In the genomic region with DNA sequence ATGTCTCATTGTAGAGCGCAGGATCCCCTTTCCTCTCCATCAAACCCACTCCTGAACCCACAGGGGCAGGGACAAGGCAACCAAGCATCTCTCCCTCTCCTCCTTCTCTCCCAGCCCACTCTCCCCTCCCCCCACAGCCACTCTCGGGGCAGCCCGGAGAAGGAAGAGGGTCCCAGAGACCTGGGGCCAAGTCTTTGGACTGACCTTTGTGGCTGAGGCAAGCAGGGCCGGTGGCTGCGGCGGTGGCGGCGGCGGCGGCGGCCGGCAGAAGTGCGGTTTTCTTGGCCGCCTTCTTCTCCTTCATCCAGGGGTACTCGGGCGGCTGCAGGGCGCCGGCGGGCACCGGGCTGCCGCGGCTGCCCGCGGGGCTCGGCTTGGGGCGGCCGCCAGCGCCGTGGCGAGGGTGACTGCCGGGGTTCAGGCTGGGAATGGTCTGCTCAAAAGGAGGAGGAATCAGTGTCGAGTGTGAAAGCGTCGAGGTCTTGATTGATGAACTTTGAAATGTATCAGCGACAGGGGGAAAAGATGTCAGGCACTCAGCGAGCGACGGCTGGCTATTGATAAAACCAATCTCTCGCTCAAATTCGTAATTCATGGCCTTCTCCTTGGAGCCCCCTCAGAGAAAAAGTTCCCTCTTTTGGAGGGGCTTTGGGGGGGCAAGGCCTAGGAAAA, we compare ENCODE assay signal across 11 cellular contexts. TPM values are rescaled to one million over a fixed set of nuclear protein-coding genes. Genes with fewer than 3 reads are reported as not detected.
DNase-seq lines count a peak whose midpoint lies in the region; ATAC-seq, FAIRE-seq and TF ChIP-seq lines count a peak whose summit lies in the region.
"Had no signal": no experiment of that assay in that cellular context is flagged by ENCODE, and none has a peak within 500 bp of the region (broad histone marks: within the 10 kb centered on the region; RNA-seq: fewer than 3 reads in every experiment).

No MANE protein-coding gene starts in this region.

- no peaks in the 10 kb centered on the region for H4K20me1 ChIP-seq in keratinocyte (ENCODE audit: control insufficient read depth, extremely low read depth, insufficient read depth, low read length)

- H2AFZ ChIP-seq in keratinocyte (ENCODE audit: control insufficient read depth, low read length), result peak overlapping the region; percentile 20

- H3K36me3 ChIP-seq in body of pancreas (replicated peaks in 1 of 2; ENCODE audit: insufficient read depth in 1 of 2, low read depth in 2 of 2), result no peaks in the 10 kb centered on the region
- peaks cover 0 to 17% of the 10 kb centered on the region in 2 experiments for H3K36me3 ChIP-seq in keratinocyte (ENCODE audit: control insufficient read depth in 2 of 2, extremely low read depth in 1 of 2, insufficient read depth in 2 of 2, low read length in 2 of 2)
- H3K36me3 ChIP-seq in spleen, result peaks cover 0 to 29% (median 0%) of the 10 kb centered on the region in 6 donors

- dilution Hi-C loops in keratinocyte (cut with MboI; ENCODE audit: extremely low pct_ligation_motif_present, low sequenced_read_pairs), result no loop called here

- H3K4me3 ChIP-seq in body of pancreas (no peak overlapping the region), keratinocyte (ENCODE audit: control insufficient read depth in 2 of 3, extremely low read depth in 1 of 3, insufficient read depth in 2 of 3, low read depth in 1 of 3, low read length in 3 of 3) (peak overlapping the region; percentile 25 to 79 (median 75)), spleen (peak overlapping the region in 7 of 8 donors; percentile 20 to 65 (median 29))

- intact Hi-C loops in body of pancreas (cut with DNase I) (no loop called here), spleen (cut with DNase I; ENCODE audit: low total_unique reads) (no loop called here)

- H3K27ac ChIP-seq in body of pancreas, result peak overlapping the region in 3 of 4 donors; percentile 2 to 45 (median 23)
- H3K27ac ChIP-seq in keratinocyte (ENCODE audit: control insufficient read depth, insufficient read depth, low read length), result peak overlapping the region; percentile 79
- peak overlapping the region; percentile 7 to 93 (median 78) for H3K27ac ChIP-seq in spleen

- H3K27me3 ChIP-seq in body of pancreas, result peaks cover 9 to 71% of the 10 kb centered on the region in 2 donors
- H3K27me3 ChIP-seq in keratinocyte (ENCODE audit: control insufficient read depth, extremely low read depth, insufficient read depth, low read length), result no peaks in the 10 kb centered on the region
- H3K27me3 ChIP-seq in spleen (replicated peaks in 1 of 7), result peaks cover 0 to 93% (median 19%) of the 10 kb centered on the region in 7 donors

- peak; percentile 1 for DNase-seq in MV-4-11 (lab: John Stamatoyannopoulos, UW)
- DNase-seq in body of pancreas, result no peak
- DNase-seq in keratinocyte (ENCODE audit: low read depth, low spot score), result no peak
- no peak for DNase-seq in spleen
- DNase-seq in activated effector memory CD4-positive, alpha-beta T cell treated with anti-CD3 and anti-CD28 coated beads, Interleukin-2, amount 50 U/mL, for 16 hours, result no peak
- no peak for DNase-seq in NCI-H226
- no peak for DNase-seq in activated CD8-positive, alpha-beta memory T cell treated with anti-CD3 and anti-CD28 coated beads for 24 hours
- no peak for DNase-seq in DMS53 (lab: John Stamatoyannopoulos, UW)
- DNase-seq: activated gamma-delta T cell, NCI-H510A treated with DMSO at 0.1 percent for 48 hours had no signal

- TF ChIP-seq POLR2A in body of pancreas (IDR thresholded peaks at IDR 0.05) (no peak), spleen (IDR thresholded peaks at IDR 0.05) (no peak)

- H3K4me2 ChIP-seq in keratinocyte (ENCODE audit: control insufficient read depth, extremely low read depth, insufficient read depth, low read depth, low read length), result peak overlapping the region; percentile 97

- no peak for TF ChIP-seq CTCF in body of pancreas (IDR thresholded peaks at IDR 0.05)
- no peak for TF ChIP-seq CTCF in keratinocyte (optimal IDR thresholded peaks at IDR 0.05 in 1 of 3, IDR thresholded peaks at IDR 0.05 in 1 of 3, conservative IDR thresholded peaks at IDR 0.05 in 1 of 3; ENCODE audit: extremely low read depth in 1 of 3, insufficient read depth in 2 of 3, low read length in 3 of 3)
- no peak for TF ChIP-seq CTCF in spleen (IDR thresholded peaks at IDR 0.05 in 8 of 11, conservative IDR thresholded peaks at IDR 0.05 in 3 of 11)

- H3K79me2 ChIP-seq in keratinocyte (ENCODE audit: control insufficient read depth, insufficient read depth, low read length), result peaks cover 57% of the 10 kb centered on the region

- H3K9me1 ChIP-seq in keratinocyte (ENCODE audit: control insufficient read depth, extremely low read depth, insufficient read depth, low read length), result no peaks in the 10 kb centered on the region

- no peak for ATAC-seq in body of pancreas

- FAIRE-seq in keratinocyte (lab: Jason Lieb, UNC), result no peak
- FAIRE-seq: HTR-8/SVneo had no signal

- WGBS in body of pancreas, 2 donors, result 4 to 11% methylated on average over 12 to 38 of the region's 40 CpGs
- WGBS in spleen, 5 donors, result 5 to 27% (median 16%) methylated on average over 25 to 40 of the region's 40 CpGs

- no peaks in the 10 kb centered on the region for H3K9me3 ChIP-seq in body of pancreas
- H3K9me3 ChIP-seq in keratinocyte (ENCODE audit: control insufficient read depth, low read depth, low read length), result no peaks in the 10 kb centered on the region
- no peaks in the 10 kb centered on the region for H3K9me3 ChIP-seq in spleen

- H3K9ac ChIP-seq in keratinocyte (ENCODE audit: control insufficient read depth, extremely low read depth, insufficient read depth, low read length), result peak overlapping the region; percentile 81

- H3K4me1 ChIP-seq in body of pancreas (peaks cover 22% of the 10 kb centered on the region), keratinocyte (ENCODE audit: control insufficient read depth, extremely low read depth, insufficient read depth, low read length) (peaks cover 49% of the 10 kb centered on the region), spleen (peaks cover 19 to 99% (median 58%) of the 10 kb centered on the region in 6 donors)

RNA-seq across cellular contexts. Expression of a gene that starts 0.4 kb away (rescaled TPM):
- under 1 TPM in 1 of 2 donors, not detected in 1; 0.66 TPM for total RNA-seq in body of pancreas
- polyA plus RNA-seq in keratinocyte, result 0.22 to 1.1 TPM (median 0.71 TPM) in 3 replicates
- polyA plus RNA-seq in keratinocyte (2011; ENCODE audit: low read depth), result 0.24 TPM
- polyA plus RNA-seq in keratinocyte (2011; cell fraction: cytosol; rRNA removed), result 0.25 and 0.47 TPM in 2 replicates
- polyA plus RNA-seq in keratinocyte (2011; cell fraction: nucleus; rRNA removed), result 1.1 and 1.2 TPM in 2 replicates
- 0.14 and 0.80 TPM in 2 replicates for polyA plus RNA-seq in keratinocyte (2012; ENCODE audit: low replicate concordance)
- 0.23 to 0.35 TPM in 2 of 3 replicates, not detected in the other for polyA minus RNA-seq in keratinocyte
- not detected for polyA minus RNA-seq in keratinocyte (2011; cell fraction: cytosol; rRNA and poly(A)+ RNA removed)
- polyA minus RNA-seq in keratinocyte (2011; cell fraction: nucleus; rRNA and poly(A)+ RNA removed), result 0.54 TPM in 1 of 2 replicates, not detected in the other
- total RNA-seq in spleen, result 1 to 10 TPM in 4 of 7 donors, under 1 TPM in 3; 0.70 to 2.8 (median 1.3) TPM
- under 1 TPM; 0.41 to 0.83 (median 0.55) TPM for polyA plus RNA-seq in spleen

RNA-seq across cellular contexts. Expression of a gene that starts 6.2 kb away (rescaled TPM):
- total RNA-seq in body of pancreas, result not detected
- 5.2 to 12.5 TPM (median 11.9 TPM) in 3 replicates for polyA plus RNA-seq in keratinocyte
- polyA plus RNA-seq in keratinocyte (2011; ENCODE audit: low read depth), result 1.3 TPM
- polyA plus RNA-seq in keratinocyte (2011; cell fraction: cytosol; rRNA removed), result 11.8 and 14.4 TPM in 2 replicates
- polyA plus RNA-seq in keratinocyte (2011; cell fraction: nucleus; rRNA removed), result 7.9 and 8.1 TPM in 2 replicates
- 4.2 and 10.2 TPM in 2 replicates for polyA plus RNA-seq in keratinocyte (2012; ENCODE audit: low replicate concordance)
- 3.6 to 10.2 TPM (median 7.7 TPM) in 3 replicates for polyA minus RNA-seq in keratinocyte
- 4.4 TPM for polyA minus RNA-seq in keratinocyte (2011; cell fraction: cytosol; rRNA and poly(A)+ RNA removed)
- polyA minus RNA-seq in keratinocyte (2011; cell fraction: nucleus; rRNA and poly(A)+ RNA removed), result 2.6 and 5.5 TPM in 2 replicates
- total RNA-seq in spleen, result 1 to 10 TPM; 1.1 to 4.1 (median 1.7) TPM
- polyA plus RNA-seq in spleen, result 1 to 10 TPM in 1 of 3 donors, under 1 TPM in 2; 0.33 to 1.3 (median 0.82) TPM

RNA-seq across cellular contexts. Expression of a gene that starts 28.5 kb away (rescaled TPM):
- 1 to 10 TPM in 1 of 2 donors, under 1 TPM in 1; 0.78 to 1.6 TPM for total RNA-seq in body of pancreas
- polyA plus RNA-seq in keratinocyte, result 0.40 to 1.8 TPM (median 1.5 TPM) in 3 replicates
- 0.55 TPM for polyA plus RNA-seq in keratinocyte (2011; ENCODE audit: low read depth)
- polyA plus RNA-seq in keratinocyte (2011; cell fraction: cytosol; rRNA removed), result 1.3 and 1.5 TPM in 2 replicates
- polyA plus RNA-seq in keratinocyte (2011; cell fraction: nucleus; rRNA removed), result 2.1 and 2.6 TPM in 2 replicates
- polyA plus RNA-seq in keratinocyte (2012; ENCODE audit: low replicate concordance), result 1.2 and 1.7 TPM in 2 replicates
- polyA minus RNA-seq in keratinocyte, result 0.30 to 0.99 TPM (median 0.74 TPM) in 3 replicates
- polyA minus RNA-seq in keratinocyte (2011; cell fraction: cytosol; rRNA and poly(A)+ RNA removed), result not detected
- 0.54 and 0.63 TPM in 2 replicates for polyA minus RNA-seq in keratinocyte (2011; cell fraction: nucleus; rRNA and poly(A)+ RNA removed)
- total RNA-seq in spleen, result 10 to 100 TPM in 1 of 7 donors, 1 to 10 TPM in 6; 2.7 to 10.8 (median 4.6) TPM
- 1 to 10 TPM; 2.1 to 5.9 (median 3.6) TPM for polyA plus RNA-seq in spleen

RNA-seq across cellular contexts. Expression of a gene that starts 41.4 kb away (rescaled TPM):
- total RNA-seq in body of pancreas (1 to 10 TPM in 1 of 2 donors, under 1 TPM in 1; 0.99 to 2.6 TPM), spleen (1 to 10 TPM; 3.0 to 9.3 (median 6.9) TPM)
- polyA plus RNA-seq in keratinocyte (3.3 to 7.1 TPM (median 4.5 TPM) in 3 replicates), spleen (1 to 10 TPM; 1.6 to 2.3 (median 2.2) TPM)
- 6.8 TPM for polyA plus RNA-seq in keratinocyte (2011; ENCODE audit: low read depth)
- 3.1 and 4.3 TPM in 2 replicates for polyA plus RNA-seq in keratinocyte (2011; cell fraction: cytosol; rRNA removed)
- polyA plus RNA-seq in keratinocyte (2011; cell fraction: nucleus; rRNA removed), result 9.4 and 10.0 TPM in 2 replicates
- polyA plus RNA-seq in keratinocyte (2012; ENCODE audit: low replicate concordance), result 3.2 and 5.0 TPM in 2 replicates
- polyA minus RNA-seq in keratinocyte, result 2.3 to 4.3 TPM (median 2.7 TPM) in 3 replicates
- 4.4 TPM for polyA minus RNA-seq in keratinocyte (2011; cell fraction: cytosol; rRNA and poly(A)+ RNA removed)
- 5.0 and 5.5 TPM in 2 replicates for polyA minus RNA-seq in keratinocyte (2011; cell fraction: nucleus; rRNA and poly(A)+ RNA removed)

RNA-seq across cellular contexts. Expression of a gene that starts 45.5 kb away (rescaled TPM):
- total RNA-seq in body of pancreas (not detected), spleen (1 to 10 TPM in 5 of 7 donors, under 1 TPM in 2; 0.38 to 2.0 (median 1.4) TPM)
- polyA plus RNA-seq in keratinocyte (0.52 to 0.72 TPM (median 0.54 TPM) in 3 replicates), spleen (under 1 TPM in 1 of 3 donors, not detected in 2; 0.26 TPM)
- not detected for polyA plus RNA-seq in keratinocyte (2011; ENCODE audit: low read depth)
- polyA plus RNA-seq in keratinocyte (2011; cell fraction: cytosol; rRNA removed), result 0.26 and 0.68 TPM in 2 replicates
- polyA plus RNA-seq in keratinocyte (2011; cell fraction: nucleus; rRNA removed), result 1.8 and 2.5 TPM in 2 replicates
- polyA plus RNA-seq in keratinocyte (2012; ENCODE audit: low replicate concordance), result 0.44 and 1.4 TPM in 2 replicates
- polyA minus RNA-seq in keratinocyte, result 0.59 to 2.3 TPM (median 1.1 TPM) in 3 replicates
- polyA minus RNA-seq in keratinocyte (2011; cell fraction: cytosol; rRNA and poly(A)+ RNA removed), result not detected
- 2.7 and 3.6 TPM in 2 replicates for polyA minus RNA-seq in keratinocyte (2011; cell fraction: nucleus; rRNA and poly(A)+ RNA removed)

Comparison
In these comparisons a context has a peak if more than half of its experiments do, and no peak if none do; other contexts are left out.
1. H3K27ac ChIP-seq: peak in every context shown above with its lines; median percentile 79 in keratinocyte; 78 in spleen; 23 in body of pancreas.
2. H3K4me3 ChIP-seq: peak in keratinocyte (3 of 3) and spleen (7 of 8); none in body of pancreas (0 of 2).